17 cellular contexts compared by ENCODE assay signal in genomic region chr12:89237763-89238162, GRCh38.
A peak's percentile ranks its signal among the peaks of the same experiment; 100 is the strongest.
DNase-seq lines count a peak whose midpoint lies in the region; ATAC-seq, FAIRE-seq and TF ChIP-seq lines count a peak whose summit lies in the region.
"Had no signal": no experiment of that assay in that cellular context is flagged by ENCODE, and none has a peak within 500 bp of the region (broad histone marks: within the 10 kb centered on the region; RNA-seq: fewer than 3 reads in every experiment).

No MANE protein-coding gene starts in this region.

- TF ChIP-seq RAD21 in IMR-90 (IDR thresholded peaks at IDR 0.05; ENCODE audit: low read length) (no peak), K562 (CRISPR knock-in tag; conservative IDR thresholded peaks at IDR 0.05 in 1 of 2, IDR thresholded peaks at IDR 0.05 in 1 of 2) (peak; percentile 1 to 27; a peak in 2 of 4 replicates), HepG2 (CRISPR knock-in tag; IDR thresholded peaks at IDR 0.05) (no peak)

- BruUV-seq in IMR-90 (replicated peaks; lab: Mats Ljungman, UMichigan) (no TSS peak), K562 (replicated peaks; lab: Mats Ljungman, UMichigan) (no TSS peak), HepG2 (replicated peaks; lab: Mats Ljungman, UMichigan) (no TSS peak)

- no peak overlapping the region for H2AK9ac ChIP-seq in IMR-90 (replicated peaks; ENCODE audit: low read depth, low read length, poor library complexity)

- no peak overlapping the region for H2BK15ac ChIP-seq in IMR-90 (ENCODE audit: low read depth, low read length)

- H2AFZ ChIP-seq in IMR-90 (replicated peaks; ENCODE audit: low read length, poor library complexity) (no peak overlapping the region), K562 (ENCODE audit: low read depth, low read length) (no peak overlapping the region), HepG2 (ENCODE audit: low read length) (no peak overlapping the region)

- no peaks in the 10 kb centered on the region for H3K27me3 ChIP-seq in CD4-positive, CD25-positive, alpha-beta regulatory T cell (ENCODE audit: control insufficient read depth, insufficient read depth, low read length)
- no peaks in the 10 kb centered on the region for H3K27me3 ChIP-seq in IMR-90 (ENCODE audit: control insufficient read depth, insufficient read depth, low read length)
- no peaks in the 10 kb centered on the region for H3K27me3 ChIP-seq in K562 (ENCODE audit: control insufficient read depth in 2 of 2, insufficient read depth in 2 of 2, low read length in 2 of 2)
- H3K27me3 ChIP-seq in HepG2 (ENCODE audit: control insufficient read depth in 1 of 2, insufficient read depth in 2 of 2, low read length in 2 of 2), result no peaks in the 10 kb centered on the region

- peaks cover 2% of the 10 kb centered on the region for H3K9me1 ChIP-seq in IMR-90 (ENCODE audit: insufficient read depth, low read length)
- no peaks in the 10 kb centered on the region for H3K9me1 ChIP-seq in K562 (ENCODE audit: control insufficient read depth, insufficient read depth, low read length)

- H2AK5ac ChIP-seq in IMR-90 (ENCODE audit: low read depth, low read length), result no peak overlapping the region

- CTCF ChIA-PET in IMR-90 (lab: Yijun Ruan, JAX) (no interaction called here), K562 (lab: Yijun Ruan, JAX; ENCODE audit: low intra/inter-chr PET ratio) (no interaction called here), HepG2 (lab: Yijun Ruan, JAX; ENCODE audit: low intra/inter-chr PET ratio, low total read pairs) (no interaction called here)

- no peak for TF ChIP-seq CTCF in IMR-90 (conservative IDR thresholded peaks at IDR 0.05; ENCODE audit: low read depth, low read length)
- no peak for TF ChIP-seq CTCF in K562 (IDR thresholded peaks at IDR 0.05 in 2 of 3, conservative IDR thresholded peaks at IDR 0.05 in 1 of 3; ENCODE audit: insufficient read depth in 2 of 3, low read depth in 1 of 3, low read length in 3 of 3)
- no peak for TF ChIP-seq CTCF in HepG2 (CRISPR knock-in tag; IDR thresholded peaks at IDR 0.05)

- H3K14ac ChIP-seq in IMR-90 (replicated peaks; ENCODE audit: low read depth, low read length), result no peak overlapping the region

- intact Hi-C loops in IMR-90 (cut with micrococcal nuclease) (no loop called here), K562 (cut with micrococcal nuclease) (no loop called here), HepG2 (cut with micrococcal nuclease; ENCODE audit: unreplicated experiment) (no loop called here)

- no peak overlapping the region for H3K27ac ChIP-seq in CD4-positive, CD25-positive, alpha-beta regulatory T cell (ENCODE audit: insufficient read depth, low read length, poor library complexity, severe bottlenecking)
- H3K27ac ChIP-seq in IMR-90 (ENCODE audit: insufficient read depth, low read length), result no peak overlapping the region
- no peak overlapping the region for H3K27ac ChIP-seq in K562 (ENCODE audit: extremely low read depth, low read depth, low read length)
- H3K27ac ChIP-seq in HepG2 (ENCODE audit: extremely low read length, insufficient read depth, low read length), result no peak overlapping the region
- H3K27ac ChIP-seq: A549 had no signal

- in situ Hi-C loops in IMR-90 (cut with MboI; ENCODE audit: low sequenced_read_pairs) (no loop called here), K562 (cut with MboI) (no loop called here), HepG2 (cut with HindIII; ENCODE audit: extremely low pct_ligation_motif_present, low pct_unique_long_range_greater_than_20kb) (no loop called here)

- 82% methylated on average over 1 of the region's 1 CpG; no CpG with 5 or more reads in 1 of the 2 experiments for WGBS in IMR-90 (ENCODE audit: extremely low coverage in 2 of 2, insufficient read length in 1 of 2), 2 experiments
- 16% methylated on average over 1 of the region's 1 CpG for WGBS in K562 (ENCODE audit: insufficient coverage, low coverage, missing lambda C conversion rate)
- 3% methylated on average over 1 of the region's 1 CpG for WGBS in HepG2 (ENCODE audit: low lambda C conversion rate)

- no peak overlapping the region for H4K5ac ChIP-seq in IMR-90 (ENCODE audit: low read depth, low read length)

- H3K36me3 ChIP-seq in CD4-positive, CD25-positive, alpha-beta regulatory T cell (ENCODE audit: control insufficient read depth, insufficient read depth, low read length), result no peaks in the 10 kb centered on the region
- H3K36me3 ChIP-seq in IMR-90 (ENCODE audit: control insufficient read depth, insufficient read depth, low read length), result no peaks in the 10 kb centered on the region
- H3K36me3 ChIP-seq in K562 (ENCODE audit: control insufficient read depth, insufficient read depth, low read length), result no peaks in the 10 kb centered on the region
- no peaks in the 10 kb centered on the region for H3K36me3 ChIP-seq in HepG2 (replicated peaks in 1 of 2; ENCODE audit: control insufficient read depth in 1 of 2, insufficient read depth in 2 of 2, low read length in 2 of 2)

- FAIRE-seq in K562 (lab: Jason Lieb, UNC) (no peak), HepG2 (lab: Jason Lieb, UNC) (no peak)
- FAIRE-seq: A549 had no signal

- peak overlapping the region; percentile 37; the same call in 1 of the 2 replicates for H2BK120ac ChIP-seq in IMR-90 (ENCODE audit: low read depth, low read length)

- H3K27me3 Mint-ChIP-seq in CD4-positive, CD25-positive, alpha-beta regulatory T cell, result no peaks in the 10 kb centered on the region
- H3K27me3 Mint-ChIP-seq in natural killer cell treated with Interleukin-12 subunit alpha and Interleukin-12 subunit beta and Interleukin-15 and Interleukin-18, amount 100 ng/mL, for 72 hours, result no peaks in the 10 kb centered on the region

- TF ChIP-seq POLR2A in IMR-90 (IDR thresholded peaks at IDR 0.05; ENCODE audit: low read depth, low read length) (no peak), K562 (conservative IDR thresholded peaks at IDR 0.05) (no peak), HepG2 (IDR thresholded peaks at IDR 0.05; ENCODE audit: insufficient read depth in 1 of 2, low read depth in 2 of 2, low read length in 2 of 2) (no peak)

- H3K79me2 ChIP-seq in K562 (ENCODE audit: control insufficient read depth, insufficient read depth, low read length), result no peaks in the 10 kb centered on the region
- no peaks in the 10 kb centered on the region for H3K79me2 ChIP-seq in HepG2 (ENCODE audit: insufficient read depth, low read length)

- peaks cover 5% of the 10 kb centered on the region for H3K36me3 Mint-ChIP-seq in CD4-positive, CD25-positive, alpha-beta regulatory T cell
- H3K36me3 Mint-ChIP-seq in natural killer cell treated with Interleukin-12 subunit alpha and Interleukin-12 subunit beta and Interleukin-15 and Interleukin-18, amount 100 ng/mL, for 72 hours, result peaks cover 14% of the 10 kb centered on the region

- H3K4me3 ChIP-seq in CD4-positive, CD25-positive, alpha-beta regulatory T cell (ENCODE audit: low read depth, low read length), result no peak overlapping the region
- no peak overlapping the region for H3K4me3 ChIP-seq in IMR-90 (ENCODE audit: insufficient read depth, low read depth, low read length)
- H3K4me3 ChIP-seq in K562, result no peak overlapping the region
- H3K4me3 ChIP-seq in HepG2 (replicated peaks in 1 of 3; ENCODE audit: insufficient read depth in 1 of 3, low read depth in 2 of 3, low read length in 3 of 3), result no peak overlapping the region
- H3K4me3 ChIP-seq: A549 had no signal

- peaks cover 55 to 82% (median 62%) of the 10 kb centered on the region in 4 donors for H3K4me1 Mint-ChIP-seq in CD4-positive, CD25-positive, alpha-beta regulatory T cell
- H3K4me1 Mint-ChIP-seq in natural killer cell treated with Interleukin-12 subunit alpha and Interleukin-12 subunit beta and Interleukin-15 and Interleukin-18, amount 100 ng/mL, for 72 hours (ENCODE audit: low read depth in 2 of 2), result peaks cover 25 to 41% of the 10 kb centered on the region in 2 donors

- no peak overlapping the region for H3K18ac ChIP-seq in IMR-90 (ENCODE audit: low read depth, low read length)

- POLR2A ChIA-PET in IMR-90 (lab: Charles Lee; ENCODE audit: unreplicated experiment), result no interaction called here
- POLR2A ChIA-PET in K562 (lab: Yijun Ruan, JAX), result no interaction called here
- POLR2A ChIA-PET in HepG2 (lab: Yijun Ruan, JAX), result no interaction called here

- no peak overlapping the region for H3K4ac ChIP-seq in IMR-90 (ENCODE audit: low read depth, low read length)

- H2BK5ac ChIP-seq in IMR-90 (ENCODE audit: low read depth, low read length, poor library complexity, severe bottlenecking), result no peak overlapping the region

- peak overlapping the region in 2 of 3 donors; percentile 6 to 38 for H3K27ac Mint-ChIP-seq in CD4-positive, CD25-positive, alpha-beta regulatory T cell
- peak overlapping the region; percentile 12 to 14 for H3K27ac Mint-ChIP-seq in natural killer cell treated with Interleukin-12 subunit alpha and Interleukin-12 subunit beta and Interleukin-15 and Interleukin-18, amount 100 ng/mL, for 72 hours
- H3K27ac Mint-ChIP-seq: B cell had no signal

- ATAC-seq in CD4-positive, CD25-positive, alpha-beta regulatory T cell (ENCODE audit: low read depth in 2 of 2), result no peak
- no peak for ATAC-seq in IMR-90 (ENCODE audit: low read depth)
- ATAC-seq in K562, result no peak
- ATAC-seq in natural killer cell treated with Interleukin-12 subunit alpha and Interleukin-12 subunit beta and Interleukin-15 and Interleukin-18, amount 100 ng/mL, for 72 hours, result no peak
- no peak for ATAC-seq in GM21786 (IDR thresholded peaks at IDR 0.05; ENCODE audit: unreplicated experiment)
- no peak for ATAC-seq in HepG2
- ATAC-seq: A549, Panc1, SK-N-SH treated with all-trans-retinoic acid at 6 μM for 48 hours had no signal

- H3K9me3 Mint-ChIP-seq in CD4-positive, CD25-positive, alpha-beta regulatory T cell, result peaks cover 0 to 12% (median 3%) of the 10 kb centered on the region in 7 donors
- H3K9me3 Mint-ChIP-seq in natural killer cell treated with Interleukin-12 subunit alpha and Interleukin-12 subunit beta and Interleukin-15 and Interleukin-18, amount 100 ng/mL, for 72 hours, result peaks cover 14% of the 10 kb centered on the region
- H3K9me3 Mint-ChIP-seq: HFFc6 had no signal

- H3K9me3 ChIP-seq in CD4-positive, CD25-positive, alpha-beta regulatory T cell (ENCODE audit: control insufficient read depth in 2 of 2, low read length in 2 of 2), result no peaks in the 10 kb centered on the region
- H3K9me3 ChIP-seq in IMR-90 (ENCODE audit: control insufficient read depth, insufficient read depth, low read length) (no peaks in the 10 kb centered on the region), K562 (replicated peaks; ENCODE audit: control insufficient read depth, insufficient read depth, low read depth, low read length) (no peaks in the 10 kb centered on the region), HepG2 (ENCODE audit: low read length) (no peaks in the 10 kb centered on the region)

- no peak overlapping the region for H3K4me2 ChIP-seq in IMR-90 (ENCODE audit: low read depth, low read length)
- no peak overlapping the region for H3K4me2 ChIP-seq in K562 (ENCODE audit: insufficient read depth, low read length)
- no peak overlapping the region for H3K4me2 ChIP-seq in HepG2 (ENCODE audit: low read depth, low read length)
- H3K4me2 ChIP-seq: A549 had no signal

- peak overlapping the region; percentile 43; the same call in 1 of the 2 replicates for H2BK20ac ChIP-seq in IMR-90 (ENCODE audit: low read depth, low read length)

- H3K79me1 ChIP-seq in IMR-90 (ENCODE audit: low read depth in 1 of 2, low read length in 2 of 2), result no peaks in the 10 kb centered on the region

- H3K4me1 ChIP-seq in CD4-positive, CD25-positive, alpha-beta regulatory T cell (ENCODE audit: control insufficient read depth, insufficient read depth, low read length, poor library complexity, severe bottlenecking), result peaks cover 39% of the 10 kb centered on the region
- H3K4me1 ChIP-seq in IMR-90 (ENCODE audit: control insufficient read depth, insufficient read depth, low read length) (peaks cover 13% of the 10 kb centered on the region), K562 (replicated peaks in 1 of 2; ENCODE audit: control insufficient read depth in 2 of 2, insufficient read depth in 2 of 2, low read length in 2 of 2) (no peaks in the 10 kb centered on the region; a peak in 2 of 5 replicates), HepG2 (ENCODE audit: insufficient read depth, low read length) (no peaks in the 10 kb centered on the region)
- H3K4me1 ChIP-seq: A549 had no signal

- H3K23ac ChIP-seq in IMR-90 (ENCODE audit: low read depth, low read length), result no peak overlapping the region

- TF ChIP-seq EP300 in K562 (IDR thresholded peaks at IDR 0.05; ENCODE audit: low read length) (no peak), HepG2 (IDR thresholded peaks at IDR 0.05; ENCODE audit: low read depth in 2 of 2, low read length in 2 of 2) (no peak), HepG2 (CRISPR knock-in tag; IDR thresholded peaks at IDR 0.05; ENCODE audit: borderline replicate concordance) (no peak)

- no peak overlapping the region for H4K91ac ChIP-seq in IMR-90 (ENCODE audit: insufficient read depth, low read depth, low read length)

- H3K9ac ChIP-seq in IMR-90 (ENCODE audit: low read depth, low read length) (no peak overlapping the region), K562 (ENCODE audit: insufficient read depth in 1 of 2, low read depth in 2 of 2, low read length in 2 of 2) (no peak overlapping the region), HepG2 (ENCODE audit: insufficient read depth, low read depth, low read length) (no peak overlapping the region)

- DNase-seq in CD4-positive, CD25-positive, alpha-beta regulatory T cell, result no peak
- no peak for DNase-seq in IMR-90
- DNase-seq in K562 (ENCODE audit: extremely low read depth in 1 of 4, low spot score in 3 of 4), result no peak
- no peak for DNase-seq in natural killer cell treated with Interleukin-12 subunit alpha and Interleukin-12 subunit beta and Interleukin-15 and Interleukin-18, amount 100 ng/mL, for 72 hours (ENCODE audit: low spot score)
- DNase-seq in foreskin melanocyte, result no peak
- no peak for DNase-seq in HepG2 (ENCODE audit: low spot score)
- DNase-seq: DMS79, HFFc6, Karpas-422, NCI-H1417, NCI-H1930 had no signal

- dilution Hi-C loops in IMR-90 (cut with HindIII; ENCODE audit: low sequenced_read_pairs, unreplicated experiment), result no loop called here

- no peak overlapping the region for H3K56ac ChIP-seq in IMR-90 (ENCODE audit: extremely low read depth, insufficient read depth, low read length)

- peak overlapping the region in 2 of 4 donors; percentile 11 to 59 for H3K4me3 Mint-ChIP-seq in CD4-positive, CD25-positive, alpha-beta regulatory T cell
- H3K4me3 Mint-ChIP-seq in natural killer cell treated with Interleukin-12 subunit alpha and Interleukin-12 subunit beta and Interleukin-15 and Interleukin-18, amount 100 ng/mL, for 72 hours, result no peak overlapping the region
- H3K4me3 Mint-ChIP-seq: B cell, CD14-positive monocyte, HFFc6 had no signal

- H4K8ac ChIP-seq in IMR-90 (ENCODE audit: low read depth in 2 of 2, low read length in 2 of 2), result no peak overlapping the region

- no peaks in the 10 kb centered on the region for H4K20me1 ChIP-seq in IMR-90 (ENCODE audit: insufficient read depth, low read length)
- H4K20me1 ChIP-seq in K562 (replicated peaks; ENCODE audit: control insufficient read depth, insufficient read depth, low read length), result no peaks in the 10 kb centered on the region
- H4K20me1 ChIP-seq in HepG2 (ENCODE audit: insufficient read depth, low read length), result no peaks in the 10 kb centered on the region
